1 cellular context compared by ENCODE assay signal in genomic region chr9:93951655-93952118, GRCh38.
TF ChIP-seq lines count a peak whose summit lies in the region.

No MANE protein-coding gene starts in this region.

TF ChIP-seq in SK-N-SH treated with all-trans-retinoic acid at 6 μM for 48 hours, 23 proteins besides CTCF, POLR2A, EP300 and RAD21 (continued from another document):
- no peak for TF ChIP-seq CREB5 (CRISPR knock-in tag; IDR thresholded peaks at IDR 0.05; ENCODE audit: low read depth)
- TF ChIP-seq POU6F1 (CRISPR knock-in tag; IDR thresholded peaks at IDR 0.05; ENCODE audit: borderline replicate concordance, low read depth): no peak
